ENCODE assay signal across 1 cellular context in the genomic region with DNA sequence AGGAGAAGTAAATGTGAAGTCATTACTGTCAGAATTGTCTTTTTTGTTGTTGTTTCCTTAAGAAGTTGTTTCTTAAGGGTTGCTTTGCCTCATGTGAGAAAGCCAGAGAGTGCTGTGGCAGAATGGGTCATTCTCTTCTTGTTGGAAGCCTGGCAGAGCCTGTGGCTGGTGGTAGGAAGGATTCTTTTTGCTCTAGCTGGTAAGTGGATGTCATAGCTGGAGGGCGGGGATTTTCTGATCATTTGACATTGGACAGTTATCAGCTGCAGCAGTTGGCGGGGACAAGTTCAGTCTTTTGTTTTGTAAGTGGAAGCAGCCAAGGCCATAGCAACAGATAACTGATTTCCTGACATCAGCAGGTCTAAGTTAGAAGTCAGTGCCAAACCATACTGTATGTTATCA.
TF ChIP-seq lines count a peak whose summit lies in the region.

No MANE protein-coding gene starts in this region.

TF ChIP-seq in HepG2, 621 proteins besides CTCF, POLR2A, EP300 and RAD21 (continues in another document):
- TF ChIP-seq KDM2A (CRISPR knock-in tag; IDR thresholded peaks at IDR 0.05; ENCODE audit: borderline replicate concordance, low read depth) (no peak), KMT2B (CRISPR knock-in tag; IDR thresholded peaks at IDR 0.05) (0 out of 2 replicates have a peak, but pooled peaks have one; percentile 34), ZNF501 (CRISPR knock-in tag; IDR thresholded peaks at IDR 0.05) (no peak), ZNF543 (CRISPR knock-in tag; IDR thresholded peaks at IDR 0.05) (no peak), NR2F2 (IDR thresholded peaks at IDR 0.05; ENCODE audit: borderline replicate concordance, low read depth) (no peak), POLR2G (IDR thresholded peaks at IDR 0.05; ENCODE audit: low read depth, low read length) (peak; percentile 61; the same call in 1 of the 2 replicates), FOSL2 (CRISPR knock-in tag; IDR thresholded peaks at IDR 0.05) (0 out of 2 replicates have a peak, but pooled peaks have one; percentile 43), ZNF33A (CRISPR knock-in tag; IDR thresholded peaks at IDR 0.05; ENCODE audit: borderline replicate concordance) (no peak), ZBTB21 (CRISPR knock-in tag; IDR thresholded peaks at IDR 0.05) (no peak; the same call in 1 of the 2 replicates), ZBTB7A (CRISPR knock-in tag; IDR thresholded peaks at IDR 0.05) (no peak), TEAD3 (CRISPR knock-in tag; optimal IDR thresholded peaks at IDR 0.05; ENCODE audit: borderline replicate concordance) (peak; percentile 61), SOX13 (IDR thresholded peaks at IDR 0.05) (peak; percentile 63), SOX13 (CRISPR knock-in tag; conservative IDR thresholded peaks at IDR 0.05 in 1 of 2, IDR thresholded peaks at IDR 0.05 in 1 of 2) (peak in 1 of 2 experiments; percentile 84; a peak in 2 of 4 replicates), SP1 (IDR thresholded peaks at IDR 0.05) (no peak), SP1 (CRISPR knock-in tag; IDR thresholded peaks at IDR 0.05) (no peak), CEBPB (IDR thresholded peaks at IDR 0.05; ENCODE audit: borderline replicate concordance, low read depth, low read length) (no peak), KDM4B (CRISPR knock-in tag; IDR thresholded peaks at IDR 0.05) (no peak), REXO4 (CRISPR knock-in tag; IDR thresholded peaks at IDR 0.05; ENCODE audit: borderline replicate concordance) (no peak), ZNF263 (CRISPR knock-in tag; IDR thresholded peaks at IDR 0.05) (no peak), HHEX (CRISPR knock-in tag; IDR thresholded peaks at IDR 0.05) (0 out of 2 replicates have a peak, but pooled peaks have one; percentile 15), CCDC6 (CRISPR knock-in tag; IDR thresholded peaks at IDR 0.05) (no peak), TARDBP (CRISPR knock-in tag; IDR thresholded peaks at IDR 0.05) (peak; percentile 58; the same call in 1 of the 2 replicates), SOX6 (IDR thresholded peaks at IDR 0.05) (no peak), SOX6 (CRISPR knock-in tag; IDR thresholded peaks at IDR 0.05) (peak; percentile 85), ZFP36L1 (CRISPR knock-in tag; IDR thresholded peaks at IDR 0.05) (0 out of 2 replicates have a peak, but pooled peaks have one; percentile 38), PAF1 (CRISPR knock-in tag; IDR thresholded peaks at IDR 0.05) (no peak), TMF1 (CRISPR knock-in tag; IDR thresholded peaks at IDR 0.05; ENCODE audit: low read depth) (no peak), ZNF510 (CRISPR knock-in tag; IDR thresholded peaks at IDR 0.05; ENCODE audit: low read depth) (no peak), ZNF333 (CRISPR knock-in tag; IDR thresholded peaks at IDR 0.05; ENCODE audit: borderline replicate concordance) (no peak), ZBTB7B (CRISPR knock-in tag; IDR thresholded peaks at IDR 0.05) (no peak), ZNF230 (CRISPR knock-in tag; IDR thresholded peaks at IDR 0.05) (no peak), NFIC (IDR thresholded peaks at IDR 0.05; ENCODE audit: low read length) (no peak), AHR (CRISPR knock-in tag; IDR thresholded peaks at IDR 0.05) (no peak), HNRNPK (IDR thresholded peaks at IDR 0.05; ENCODE audit: low read depth, low read length, poor library complexity, severe bottlenecking) (no peak), NBN (conservative IDR thresholded peaks at IDR 0.05) (no peak), MEF2D (CRISPR knock-in tag; IDR thresholded peaks at IDR 0.05) (no peak)
- TF ChIP-seq, protein P1, sequence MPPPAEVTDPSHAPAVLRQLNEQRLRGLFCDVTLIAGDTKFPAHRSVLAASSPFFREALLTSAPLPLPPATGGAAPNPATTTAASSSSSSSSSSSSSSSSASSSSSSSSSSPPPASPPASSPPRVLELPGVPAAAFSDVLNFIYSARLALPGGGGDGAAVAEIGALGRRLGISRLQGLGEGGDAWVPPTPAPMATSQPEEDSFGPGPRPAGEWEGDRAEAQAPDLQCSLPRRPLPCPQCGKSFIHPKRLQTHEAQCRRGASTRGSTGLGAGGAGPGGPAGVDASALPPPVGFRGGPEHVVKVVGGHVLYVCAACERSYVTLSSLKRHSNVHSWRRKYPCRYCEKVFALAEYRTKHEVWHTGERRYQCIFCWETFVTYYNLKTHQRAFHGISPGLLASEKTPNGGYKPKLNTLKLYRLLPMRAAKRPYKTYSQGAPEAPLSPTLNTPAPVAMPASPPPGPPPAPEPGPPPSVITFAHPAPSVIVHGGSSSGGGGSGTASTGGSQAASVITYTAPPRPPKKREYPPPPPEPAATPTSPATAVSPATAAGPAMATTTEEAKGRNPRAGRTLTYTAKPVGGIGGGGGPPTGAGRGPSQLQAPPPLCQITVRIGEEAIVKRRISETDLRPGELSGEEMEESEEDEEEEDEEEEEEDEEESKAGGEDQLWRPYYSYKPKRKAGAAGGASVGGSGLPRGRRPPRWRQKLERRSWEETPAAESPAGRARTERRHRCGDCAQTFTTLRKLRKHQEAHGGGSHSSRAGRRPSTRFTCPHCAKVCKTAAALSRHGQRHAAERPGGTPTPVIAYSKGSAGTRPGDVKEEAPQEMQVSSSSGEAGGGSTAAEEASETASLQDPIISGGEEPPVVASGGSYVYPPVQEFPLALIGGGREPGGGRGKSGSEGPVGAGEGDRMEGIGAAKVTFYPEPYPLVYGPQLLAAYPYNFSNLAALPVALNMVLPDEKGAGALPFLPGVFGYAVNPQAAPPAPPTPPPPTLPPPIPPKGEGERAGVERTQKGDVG (CRISPR knock-in tag; IDR thresholded peaks at IDR 0.05; ENCODE audit: borderline replicate concordance): no peak
- TF ChIP-seq, protein P2, sequence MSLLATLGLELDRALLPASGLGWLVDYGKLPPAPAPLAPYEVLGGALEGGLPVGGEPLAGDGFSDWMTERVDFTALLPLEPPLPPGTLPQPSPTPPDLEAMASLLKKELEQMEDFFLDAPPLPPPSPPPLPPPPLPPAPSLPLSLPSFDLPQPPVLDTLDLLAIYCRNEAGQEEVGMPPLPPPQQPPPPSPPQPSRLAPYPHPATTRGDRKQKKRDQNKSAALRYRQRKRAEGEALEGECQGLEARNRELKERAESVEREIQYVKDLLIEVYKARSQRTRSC (CRISPR knock-in tag; IDR thresholded peaks at IDR 0.05; ENCODE audit: low read depth): no peak
- TF ChIP-seq, protein P3, sequence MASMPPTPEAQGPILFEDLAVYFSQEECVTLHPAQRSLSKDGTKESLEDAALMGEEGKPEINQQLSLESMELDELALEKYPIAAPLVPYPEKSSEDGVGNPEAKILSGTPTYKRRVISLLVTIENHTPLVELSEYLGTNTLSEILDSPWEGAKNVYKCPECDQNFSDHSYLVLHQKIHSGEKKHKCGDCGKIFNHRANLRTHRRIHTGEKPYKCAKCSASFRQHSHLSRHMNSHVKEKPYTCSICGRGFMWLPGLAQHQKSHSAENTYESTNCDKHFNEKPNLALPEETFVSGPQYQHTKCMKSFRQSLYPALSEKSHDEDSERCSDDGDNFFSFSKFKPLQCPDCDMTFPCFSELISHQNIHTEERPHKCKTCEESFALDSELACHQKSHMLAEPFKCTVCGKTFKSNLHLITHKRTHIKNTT (CRISPR knock-in tag; IDR thresholded peaks at IDR 0.05): no peak
- TF ChIP-seq, protein P4, sequence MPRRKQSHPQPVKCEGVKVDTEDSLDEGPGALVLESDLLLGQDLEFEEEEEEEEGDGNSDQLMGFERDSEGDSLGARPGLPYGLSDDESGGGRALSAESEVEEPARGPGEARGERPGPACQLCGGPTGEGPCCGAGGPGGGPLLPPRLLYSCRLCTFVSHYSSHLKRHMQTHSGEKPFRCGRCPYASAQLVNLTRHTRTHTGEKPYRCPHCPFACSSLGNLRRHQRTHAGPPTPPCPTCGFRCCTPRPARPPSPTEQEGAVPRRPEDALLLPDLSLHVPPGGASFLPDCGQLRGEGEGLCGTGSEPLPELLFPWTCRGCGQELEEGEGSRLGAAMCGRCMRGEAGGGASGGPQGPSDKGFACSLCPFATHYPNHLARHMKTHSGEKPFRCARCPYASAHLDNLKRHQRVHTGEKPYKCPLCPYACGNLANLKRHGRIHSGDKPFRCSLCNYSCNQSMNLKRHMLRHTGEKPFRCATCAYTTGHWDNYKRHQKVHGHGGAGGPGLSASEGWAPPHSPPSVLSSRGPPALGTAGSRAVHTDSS (CRISPR knock-in tag; conservative IDR thresholded peaks at IDR 0.05): no peak
- TF ChIP-seq, protein P5, sequence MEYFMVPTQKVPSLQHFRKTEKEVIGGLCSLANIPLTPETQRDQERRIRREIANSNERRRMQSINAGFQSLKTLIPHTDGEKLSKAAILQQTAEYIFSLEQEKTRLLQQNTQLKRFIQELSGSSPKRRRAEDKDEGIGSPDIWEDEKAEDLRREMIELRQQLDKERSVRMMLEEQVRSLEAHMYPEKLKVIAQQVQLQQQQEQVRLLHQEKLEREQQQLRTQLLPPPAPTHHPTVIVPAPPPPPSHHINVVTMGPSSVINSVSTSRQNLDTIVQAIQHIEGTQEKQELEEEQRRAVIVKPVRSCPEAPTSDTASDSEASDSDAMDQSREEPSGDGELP (IDR thresholded peaks at IDR 0.05; ENCODE audit: borderline replicate concordance, low read depth): peak; percentile 92
- TF ChIP-seq, protein P6, sequence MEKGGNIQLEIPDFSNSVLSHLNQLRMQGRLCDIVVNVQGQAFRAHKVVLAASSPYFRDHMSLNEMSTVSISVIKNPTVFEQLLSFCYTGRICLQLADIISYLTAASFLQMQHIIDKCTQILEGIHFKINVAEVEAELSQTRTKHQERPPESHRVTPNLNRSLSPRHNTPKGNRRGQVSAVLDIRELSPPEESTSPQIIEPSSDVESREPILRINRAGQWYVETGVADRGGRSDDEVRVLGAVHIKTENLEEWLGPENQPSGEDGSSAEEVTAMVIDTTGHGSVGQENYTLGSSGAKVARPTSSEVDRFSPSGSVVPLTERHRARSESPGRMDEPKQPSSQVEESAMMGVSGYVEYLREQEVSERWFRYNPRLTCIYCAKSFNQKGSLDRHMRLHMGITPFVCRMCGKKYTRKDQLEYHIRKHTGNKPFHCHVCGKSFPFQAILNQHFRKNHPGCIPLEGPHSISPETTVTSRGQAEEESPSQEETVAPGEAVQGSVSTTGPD (CRISPR knock-in tag; IDR thresholded peaks at IDR 0.05): no peak
- TF ChIP-seq, protein P7, sequence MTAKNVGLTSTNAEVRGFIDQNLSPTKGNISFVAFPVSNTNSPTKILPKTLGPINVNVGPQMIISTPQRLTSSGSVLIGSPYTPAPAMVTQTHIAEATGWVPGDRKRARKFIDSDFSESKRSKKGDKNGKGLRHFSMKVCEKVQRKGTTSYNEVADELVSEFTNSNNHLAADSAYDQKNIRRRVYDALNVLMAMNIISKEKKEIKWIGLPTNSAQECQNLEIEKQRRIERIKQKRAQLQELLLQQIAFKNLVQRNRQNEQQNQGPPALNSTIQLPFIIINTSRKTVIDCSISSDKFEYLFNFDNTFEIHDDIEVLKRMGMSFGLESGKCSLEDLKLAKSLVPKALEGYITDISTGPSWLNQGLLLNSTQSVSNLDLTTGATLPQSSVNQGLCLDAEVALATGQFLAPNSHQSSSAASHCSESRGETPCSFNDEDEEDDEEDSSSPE (CRISPR knock-in tag; IDR thresholded peaks at IDR 0.05): peak; percentile 52
- TF ChIP-seq, protein P8, sequence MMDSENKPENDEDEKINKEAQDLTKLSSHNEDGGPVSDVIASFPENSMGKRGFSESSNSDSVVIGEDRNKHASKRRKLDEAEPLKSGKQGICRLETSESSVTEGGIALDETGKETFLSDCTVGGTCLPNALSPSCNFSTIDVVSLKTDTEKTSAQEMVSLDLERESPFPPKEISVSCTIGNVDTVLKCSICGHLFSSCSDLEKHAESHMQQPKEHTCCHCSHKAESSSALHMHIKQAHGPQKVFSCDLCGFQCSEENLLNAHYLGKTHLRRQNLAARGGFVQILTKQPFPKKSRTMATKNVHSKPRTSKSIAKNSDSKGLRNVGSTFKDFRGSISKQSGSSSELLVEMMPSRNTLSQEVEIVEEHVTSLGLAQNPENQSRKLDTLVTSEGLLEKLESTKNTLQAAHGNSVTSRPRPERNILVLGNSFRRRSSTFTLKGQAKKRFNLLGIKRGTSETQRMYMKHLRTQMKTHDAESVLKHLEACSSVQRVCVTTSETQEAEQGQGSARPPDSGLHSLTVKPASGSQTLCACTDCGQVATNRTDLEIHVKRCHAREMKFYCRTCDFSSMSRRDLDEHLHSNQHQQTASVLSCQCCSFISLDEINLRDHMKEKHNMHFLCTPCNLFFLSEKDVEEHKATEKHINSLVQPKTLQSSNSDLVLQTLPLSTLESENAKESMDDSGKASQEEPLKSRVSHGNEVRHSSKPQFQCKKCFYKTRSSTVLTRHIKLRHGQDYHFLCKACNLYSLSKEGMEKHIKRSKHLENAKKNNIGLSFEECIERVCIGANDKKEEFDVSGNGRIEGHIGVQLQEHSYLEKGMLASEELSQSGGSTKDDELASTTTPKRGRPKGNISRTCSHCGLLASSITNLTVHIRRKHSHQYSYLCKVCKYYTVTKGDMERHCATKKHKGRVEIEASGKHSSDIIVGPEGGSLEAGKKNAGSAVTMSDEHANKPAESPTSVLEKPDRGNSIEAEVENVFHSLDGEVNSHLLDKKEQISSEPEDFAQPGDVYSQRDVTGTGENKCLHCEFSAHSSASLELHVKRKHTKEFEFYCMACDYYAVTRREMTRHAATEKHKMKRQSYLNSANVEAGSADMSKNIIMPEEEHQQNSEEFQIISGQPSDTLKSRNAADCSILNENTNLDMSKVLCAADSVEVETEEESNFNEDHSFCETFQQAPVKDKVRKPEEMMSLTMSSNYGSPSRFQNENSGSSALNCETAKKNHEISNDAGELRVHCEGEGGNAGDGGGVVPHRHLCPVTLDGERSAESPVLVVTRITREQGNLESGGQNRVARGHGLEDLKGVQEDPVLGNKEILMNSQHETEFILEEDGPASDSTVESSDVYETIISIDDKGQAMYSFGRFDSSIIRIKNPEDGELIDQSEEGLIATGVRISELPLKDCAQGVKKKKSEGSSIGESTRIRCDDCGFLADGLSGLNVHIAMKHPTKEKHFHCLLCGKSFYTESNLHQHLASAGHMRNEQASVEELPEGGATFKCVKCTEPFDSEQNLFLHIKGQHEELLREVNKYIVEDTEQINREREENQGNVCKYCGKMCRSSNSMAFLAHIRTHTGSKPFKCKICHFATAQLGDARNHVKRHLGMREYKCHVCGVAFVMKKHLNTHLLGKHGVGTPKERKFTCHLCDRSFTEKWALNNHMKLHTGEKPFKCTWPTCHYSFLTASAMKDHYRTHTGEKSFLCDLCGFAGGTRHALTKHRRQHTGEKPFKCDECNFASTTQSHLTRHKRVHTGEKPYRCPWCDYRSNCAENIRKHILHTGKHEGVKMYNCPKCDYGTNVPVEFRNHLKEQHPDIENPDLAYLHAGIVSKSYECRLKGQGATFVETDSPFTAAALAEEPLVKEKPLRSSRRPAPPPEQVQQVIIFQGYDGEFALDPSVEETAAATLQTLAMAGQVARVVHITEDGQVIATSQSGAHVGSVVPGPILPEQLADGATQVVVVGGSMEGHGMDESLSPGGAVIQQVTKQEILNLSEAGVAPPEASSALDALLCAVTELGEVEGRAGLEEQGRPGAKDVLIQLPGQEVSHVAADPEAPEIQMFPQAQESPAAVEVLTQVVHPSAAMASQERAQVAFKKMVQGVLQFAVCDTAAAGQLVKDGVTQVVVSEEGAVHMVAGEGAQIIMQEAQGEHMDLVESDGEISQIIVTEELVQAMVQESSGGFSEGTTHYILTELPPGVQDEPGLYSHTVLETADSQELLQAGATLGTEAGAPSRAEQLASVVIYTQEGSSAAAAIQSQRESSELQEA (CRISPR knock-in tag; IDR thresholded peaks at IDR 0.05; ENCODE audit: not compliant biosample characterization): no peak
